ENCODE assay signal across 20 cellular contexts in the genomic region with DNA sequence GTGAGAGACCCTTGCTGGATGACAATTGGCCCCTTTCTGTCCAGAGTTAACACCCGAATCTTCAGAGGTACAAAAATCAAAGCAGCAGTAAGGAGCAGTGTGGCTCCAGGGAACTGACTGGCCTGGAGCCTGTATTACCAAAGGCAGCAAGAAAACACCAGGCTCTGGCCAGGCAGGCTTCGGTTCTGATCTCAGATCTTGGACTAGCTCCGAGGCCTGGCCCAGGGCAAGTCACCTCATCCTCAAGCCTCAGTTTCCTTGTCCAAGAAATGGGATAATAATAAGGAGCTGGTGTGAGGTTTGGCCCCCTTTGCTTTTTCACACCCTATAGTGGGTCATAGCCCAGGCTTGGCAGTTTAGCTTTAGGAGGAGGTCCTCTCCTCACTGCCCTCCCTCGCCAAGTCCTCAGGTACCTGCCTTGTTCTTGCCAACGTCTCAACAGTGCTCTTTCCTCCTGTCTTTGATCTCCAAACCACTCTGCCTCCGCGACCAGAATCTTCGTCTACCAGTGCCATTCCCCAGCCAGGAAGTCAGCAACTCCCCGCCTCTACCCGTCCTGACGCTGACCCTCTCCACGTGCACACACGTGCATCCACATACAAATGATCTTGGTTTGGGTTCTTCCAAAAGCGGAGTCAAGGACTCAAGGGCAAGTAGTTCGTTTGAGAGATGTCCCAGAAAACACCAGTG.
DNase-seq lines count a peak whose midpoint lies in the region; ATAC-seq, FAIRE-seq and TF ChIP-seq lines count a peak whose summit lies in the region.
"Had no signal": no experiment of that assay in that cellular context is flagged by ENCODE, and none has a peak within 500 bp of the region (broad histone marks: within the 10 kb centered on the region; RNA-seq: fewer than 3 reads in every experiment).

No MANE protein-coding gene starts in this region.

- intact Hi-C loops in right cardiac atrium (cut with DNase I) (no loop called here), left ventricle myocardium inferior (cut with micrococcal nuclease) (no loop called here), sciatic nerve (cut with DNase I) (no loop called here), aorta (cut with DNase I) (no loop called here), CD14-positive monocyte (cut with micrococcal nuclease) (loop anchor here in 1 of 2 donors (5.0 kb wide), 2 partner anchors 38 to 78 kb away; no protein-coding TSS in a partner anchor)

- peak in 1 of 3 donors; percentile 44 for DNase-seq in right cardiac atrium
- DNase-seq in left ventricle myocardium inferior: no peak
- no peak for DNase-seq in astrocyte (ENCODE audit: low read depth)
- no peak for DNase-seq in sciatic nerve (ENCODE audit: low spot score)
- peak; percentile 52 to 75 for DNase-seq in aorta
- DNase-seq in activated CD4-positive, alpha-beta T cell treated with anti-CD3 and anti-CD28 coated beads, Interleukin-2, amount 50 U/mL, for 48 hours: no peak
- DNase-seq in CD14-positive monocyte (ENCODE audit: low spot score): no peak
- DNase-seq: DMS53, GM23248, HCEC 1CT, IMR-90, Karpas-422, NCI-H1694, NCI-H2081, NCI-H2171 treated with DMSO at 0.1 percent for 48 hours, OCI-M1 had no signal

- H3K4me3 ChIP-seq in right cardiac atrium (ENCODE audit: low read length): no peak overlapping the region
- no peak overlapping the region for H3K4me3 ChIP-seq in left ventricle myocardium inferior
- no peak overlapping the region for H3K4me3 ChIP-seq in astrocyte (ENCODE audit: insufficient read depth, low read depth, low read length)
- no peak overlapping the region for H3K4me3 ChIP-seq in aorta (ENCODE audit: low read length in 2 of 2)
- H3K4me3 ChIP-seq: GM23248 had no signal

- no peaks in the 10 kb centered on the region for H3K4me1 ChIP-seq in right cardiac atrium (ENCODE audit: control insufficient read depth, insufficient read depth, low read length)
- no peaks in the 10 kb centered on the region for H3K4me1 ChIP-seq in left ventricle myocardium inferior
- H3K4me1 ChIP-seq in astrocyte (ENCODE audit: insufficient read depth, low read length): peaks cover 3% of the 10 kb centered on the region
- no peaks in the 10 kb centered on the region for H3K4me1 ChIP-seq in aorta (ENCODE audit: control insufficient read depth in 1 of 2, insufficient read depth in 2 of 2, low read length in 2 of 2)

- H4K20me1 ChIP-seq in astrocyte (ENCODE audit: insufficient read depth, low read length): no peaks in the 10 kb centered on the region

- no peaks in the 10 kb centered on the region for H3K36me3 ChIP-seq in left ventricle myocardium inferior
- no peaks in the 10 kb centered on the region for H3K36me3 ChIP-seq in astrocyte (ENCODE audit: insufficient read depth, low read length)
- H3K36me3 ChIP-seq in aorta (ENCODE audit: control insufficient read depth in 1 of 2, insufficient read depth in 2 of 2, low read length in 1 of 2): no peaks in the 10 kb centered on the region

- H3K27me3 Mint-ChIP-seq in astrocyte (ENCODE audit: low read depth, unreplicated experiment): peaks cover 62% of the 10 kb centered on the region
- peaks cover 0 to 9% (median 8%) of the 10 kb centered on the region in 3 donors for H3K27me3 Mint-ChIP-seq in CD14-positive monocyte (ENCODE audit: low read depth in 3 of 3)

- H3K27ac Mint-ChIP-seq in astrocyte (ENCODE audit: unreplicated experiment) (no peak overlapping the region), CD14-positive monocyte (peak overlapping the region in 1 of 7 donors; percentile 16)

- H2AFZ ChIP-seq in astrocyte (ENCODE audit: low read depth, low read length): no peak overlapping the region
- H2AFZ ChIP-seq: GM23248 had no signal

- ATAC-seq in right cardiac atrium (peak; percentile 11 to 16), sciatic nerve (peak; percentile 46), aorta (ENCODE audit: low FRiP score) (no peak), HG03565 (IDR thresholded peaks at IDR 0.05; ENCODE audit: unreplicated experiment) (no peak)
- ATAC-seq: Right ventricle myocardium inferior had no signal

- H3K9me3 Mint-ChIP-seq in astrocyte (ENCODE audit: unreplicated experiment) (no peaks in the 10 kb centered on the region), CD14-positive monocyte (peaks cover 0 to 4% (median 0%) of the 10 kb centered on the region in 7 donors)

- no peaks in the 10 kb centered on the region for H3K27me3 ChIP-seq in right cardiac atrium (ENCODE audit: control insufficient read depth, insufficient read depth)
- H3K27me3 ChIP-seq in left ventricle myocardium inferior (ENCODE audit: low read depth): peaks cover 14% of the 10 kb centered on the region
- peaks cover 19% of the 10 kb centered on the region for H3K27me3 ChIP-seq in astrocyte (ENCODE audit: insufficient read depth, low read length)
- no peaks in the 10 kb centered on the region for H3K27me3 ChIP-seq in aorta (ENCODE audit: control insufficient read depth in 1 of 2, insufficient read depth in 2 of 2, low read length in 1 of 2)

- H3K27ac ChIP-seq in right cardiac atrium (ENCODE audit: low read length) (no peak overlapping the region), left ventricle myocardium inferior (replicated peaks) (no peak overlapping the region), astrocyte (ENCODE audit: low read depth, low read length) (no peak overlapping the region), aorta (ENCODE audit: low read depth in 1 of 2, low read length in 2 of 2) (no peak overlapping the region)
- H3K27ac ChIP-seq: C4-2B, GM23248 had no signal

- peaks cover 2% of the 10 kb centered on the region for H3K36me3 Mint-ChIP-seq in astrocyte (ENCODE audit: low read depth, unreplicated experiment)
- H3K36me3 Mint-ChIP-seq in CD14-positive monocyte: no peaks in the 10 kb centered on the region

- H3K9ac ChIP-seq in astrocyte (ENCODE audit: low read length): no peak overlapping the region
- H3K9ac ChIP-seq: GM23248 had no signal

- TF ChIP-seq CTCF in left ventricle myocardium inferior (IDR thresholded peaks at IDR 0.05; ENCODE audit: borderline replicate concordance) (no peak), astrocyte (IDR thresholded peaks at IDR 0.05; ENCODE audit: insufficient read depth, low read depth, low read length) (no peak), CD14-positive monocyte (IDR thresholded peaks at IDR 0.05) (no peak)

- H3K4me1 Mint-ChIP-seq in astrocyte (ENCODE audit: low read depth, unreplicated experiment): peaks cover 5% of the 10 kb centered on the region
- H3K4me1 Mint-ChIP-seq in CD14-positive monocyte: peaks cover 7% of the 10 kb centered on the region

- no peak for FAIRE-seq in astrocyte (lab: Jason Lieb, UNC)
- FAIRE-seq: D721Med had no signal

- no peak overlapping the region for H3K4me2 ChIP-seq in astrocyte (ENCODE audit: low read length)

- no peaks in the 10 kb centered on the region for H3K9me3 ChIP-seq in right cardiac atrium (ENCODE audit: control insufficient read depth, low read length)
- no peaks in the 10 kb centered on the region for H3K9me3 ChIP-seq in left ventricle myocardium inferior (replicated peaks)
- no peaks in the 10 kb centered on the region for H3K9me3 ChIP-seq in astrocyte (ENCODE audit: insufficient read depth, low read depth, low read length)
- H3K9me3 ChIP-seq in aorta (ENCODE audit: control insufficient read depth, low read length): no peaks in the 10 kb centered on the region

- WGBS in right cardiac atrium: 84% methylated on average over 15 of the region's 15 CpGs
- 45 to 52% methylated on average over 15 of the region's 15 CpGs for WGBS in aorta, 2 donors

- H3K79me2 ChIP-seq in astrocyte (ENCODE audit: insufficient read depth, low read length): no peaks in the 10 kb centered on the region

- H3K4me3 Mint-ChIP-seq in astrocyte (ENCODE audit: unreplicated experiment): peak overlapping the region; percentile 70
- no peak overlapping the region for H3K4me3 Mint-ChIP-seq in CD14-positive monocyte

Comparison
In these comparisons a context has a peak if more than half of its experiments do, and no peak if none do; other contexts are left out.
1. ATAC-seq: peak in right cardiac atrium (2 of 2) and sciatic nerve (single experiment); none in aorta (single experiment) and HG03565 (single experiment).
2. DNase-seq: peak in aorta (2 of 2); none in left ventricle myocardium inferior (single experiment), astrocyte (single experiment), sciatic nerve (single experiment), activated CD4-positive, alpha-beta T cell treated with anti-CD3 and anti-CD28 coated beads, Interleukin-2, amount 50 U/mL, for 48 hours (0 of 2) and CD14-positive monocyte (single experiment).